In the genomic region with DNA sequence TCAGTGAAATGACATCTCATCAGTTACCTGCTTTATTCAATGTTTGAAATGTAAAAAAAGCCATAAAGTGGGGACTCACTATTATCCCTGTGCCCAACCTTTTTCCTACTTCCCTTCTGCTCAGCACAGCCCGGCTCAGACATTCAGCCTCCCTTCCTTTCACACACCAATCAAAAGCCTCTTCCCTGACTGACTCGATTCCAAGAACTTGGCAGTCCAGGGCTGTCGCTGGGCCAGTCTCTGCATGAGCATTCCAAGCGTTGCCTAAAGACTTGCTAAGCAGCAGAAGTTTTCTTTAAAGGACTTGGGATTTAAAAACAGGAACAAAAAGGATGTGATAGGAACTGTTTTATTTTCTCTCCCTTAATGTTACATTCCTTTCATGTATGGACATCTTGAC, we compare ENCODE assay signal across 8 cellular contexts. TPM values are rescaled to one million over a fixed set of nuclear protein-coding genes. Genes with fewer than 3 reads are reported as not detected.
DNase-seq lines count a peak whose midpoint lies in the region; ATAC-seq and TF ChIP-seq lines count a peak whose summit lies in the region.

No MANE protein-coding gene starts in this region.

- intact Hi-C loops in ascending aorta (cut with DNase I) (loop anchor here (1.0 kb wide), 1 partner anchor 23 kb away; a partner anchor contains a TSS), Right ventricle myocardium superior (cut with DNase I) (no loop called here)
- intact Hi-C loops in naive thymus-derived CD4-positive, alpha-beta T cell (cut with micrococcal nuclease) = no loop called here

- H3K27ac Mint-ChIP-seq in naive thymus-derived CD4-positive, alpha-beta T cell = peak overlapping the region in 3 of 9 donors; percentile 57 to 75 (median 74)

- no peaks in the 10 kb centered on the region for H3K27me3 ChIP-seq in ascending aorta
- H3K27me3 ChIP-seq in naive thymus-derived CD4-positive, alpha-beta T cell (ENCODE audit: control insufficient read depth in 2 of 2, insufficient read depth in 2 of 2, low read length in 2 of 2) = no peaks in the 10 kb centered on the region

- H3K27me3 Mint-ChIP-seq in naive thymus-derived CD4-positive, alpha-beta T cell = no peaks in the 10 kb centered on the region

- no peaks in the 10 kb centered on the region for H3K9me3 Mint-ChIP-seq in naive thymus-derived CD4-positive, alpha-beta T cell

- H3K36me3 Mint-ChIP-seq in naive thymus-derived CD4-positive, alpha-beta T cell = peaks cover 3 to 32% (median 22%) of the 10 kb centered on the region in 5 donors

- no peak overlapping the region for H3K4me3 Mint-ChIP-seq in naive thymus-derived CD4-positive, alpha-beta T cell

- no peaks in the 10 kb centered on the region for H3K9me3 ChIP-seq in ascending aorta
- no peaks in the 10 kb centered on the region for H3K9me3 ChIP-seq in naive thymus-derived CD4-positive, alpha-beta T cell (ENCODE audit: control insufficient read depth in 2 of 3, low read length in 3 of 3)

- peak; percentile 95 for ATAC-seq in Right ventricle myocardium superior (ENCODE audit: poor library complexity)
- ATAC-seq in naive thymus-derived CD4-positive, alpha-beta T cell = no peak

- H3K4me3 ChIP-seq in ascending aorta = peak overlapping the region in 1 of 2 donors; percentile 37
- H3K4me3 ChIP-seq in naive thymus-derived CD4-positive, alpha-beta T cell (ENCODE audit: low read length) = no peak overlapping the region

- peaks cover 21 to 29% (median 26%) of the 10 kb centered on the region in 7 donors for H3K4me1 Mint-ChIP-seq in naive thymus-derived CD4-positive, alpha-beta T cell

- no peaks in the 10 kb centered on the region for H3K36me3 ChIP-seq in ascending aorta
- H3K36me3 ChIP-seq in naive thymus-derived CD4-positive, alpha-beta T cell (ENCODE audit: control insufficient read depth in 2 of 3, insufficient read depth in 3 of 3, low read length in 3 of 3) = no peaks in the 10 kb centered on the region

- POLR2A ChIA-PET in naive thymus-derived CD4-positive, alpha-beta T cell (lab: Charles Lee) = no interaction called here

- no peak for TF ChIP-seq CTCF in ascending aorta (IDR thresholded peaks at IDR 0.05)

- peak overlapping the region; percentile 69 to 74 for H3K27ac ChIP-seq in ascending aorta
- H3K27ac ChIP-seq in naive thymus-derived CD4-positive, alpha-beta T cell (ENCODE audit: low read depth, low read length) = no peak overlapping the region

- peak; percentile 79 for DNase-seq in AG08395 (ENCODE audit: low spot score)
- DNase-seq in ascending aorta (ENCODE audit: low spot score in 2 of 2) = peak in 1 of 2 donors; percentile 88
- DNase-seq in Right ventricle myocardium superior = peak; percentile 79
- peak in 46 of 56 donors; percentile 7 to 80 (median 40) for DNase-seq in nucleus accumbens (lab: John Stamatoyannopoulos, UW)
- no peak for DNase-seq in OCI-M2 (lab: John Stamatoyannopoulos, UW; ENCODE audit: unreplicated experiment)
- DNase-seq in activated T-cell treated with anti-CD3 and anti-CD28 coated beads for 4 hours = no peak
- no peak for DNase-seq in naive thymus-derived CD4-positive, alpha-beta T cell
- no peak for DNase-seq in kidney glomerular epithelial cell (lab: John Stamatoyannopoulos, UW)

- CTCF ChIA-PET in naive thymus-derived CD4-positive, alpha-beta T cell (lab: Charles Lee) = no interaction called here

- peaks cover 0 to 13% of the 10 kb centered on the region in 2 donors for H3K4me1 ChIP-seq in ascending aorta
- H3K4me1 ChIP-seq in naive thymus-derived CD4-positive, alpha-beta T cell (ENCODE audit: control insufficient read depth in 2 of 2, insufficient read depth in 2 of 2, low read length in 2 of 2) = no peaks in the 10 kb centered on the region

RNA-seq across cellular contexts. Expression of a gene that starts 22.7 kb away (rescaled TPM):
- 12.5 TPM for total RNA-seq in ascending aorta
- 10.0 TPM for total RNA-seq in Right ventricle myocardium superior
- total RNA-seq in naive thymus-derived CD4-positive, alpha-beta T cell = 10 to 100 TPM; 44.9 to 71.5 (median 59.2) TPM
- polyA plus RNA-seq in naive thymus-derived CD4-positive, alpha-beta T cell = 10 to 100 TPM; 11.3 to 15.5 TPM

Comparison
In these comparisons a context has a peak if more than half of its experiments do, and no peak if none do; other contexts are left out.
1. DNase-seq: peak in AG08395 (single experiment), Right ventricle myocardium superior (single experiment) and nucleus accumbens (46 of 56); none in OCI-M2 (single experiment), activated T-cell treated with anti-CD3 and anti-CD28 coated beads for 4 hours (single experiment), naive thymus-derived CD4-positive, alpha-beta T cell (0 of 9) and kidney glomerular epithelial cell (single experiment).